Comparison of ENCODE assay signal across 1 cellular context in genomic region chr6:26571592-26572296, GRCh38.
A peak's percentile ranks its signal among the peaks of the same experiment; 100 is the strongest.
TF ChIP-seq lines count a peak whose summit lies in the region.

No MANE protein-coding gene starts in this region.

TF ChIP-seq in K562, 482 proteins besides CTCF, POLR2A, EP300 and RAD21 (continued from another document and continues in another):
- TF ChIP-seq CHD7 (IDR thresholded peaks at IDR 0.05; ENCODE audit: low read depth, low read length) (no peak), MECOM (CRISPR knock-in tag; IDR thresholded peaks at IDR 0.05) (no peak), ZNF174 (CRISPR knock-in tag; IDR thresholded peaks at IDR 0.05) (0 out of 2 replicates have a peak, but pooled peaks have one; percentile 77), RBFOX2 (IDR thresholded peaks at IDR 0.05; ENCODE audit: low read depth, low read length) (peak; percentile 76), ZNF512 (tag; IDR thresholded peaks at IDR 0.05) (0 out of 2 replicates have a peak, but pooled peaks have one; percentile 11), CHD2 (IDR thresholded peaks at IDR 0.05; ENCODE audit: low read depth, low read length) (no peak), MAZ (CRISPR knock-in tag; conservative IDR thresholded peaks at IDR 0.05 in 1 of 2, IDR thresholded peaks at IDR 0.05 in 1 of 2) (peak; percentile 17 to 60; a peak in 3 of 4 replicates), RUNX1 (IDR thresholded peaks at IDR 0.05; ENCODE audit: low read depth) (0 out of 2 replicates have a peak, but pooled peaks have one; percentile 8), POLR2AphosphoS5 (IDR thresholded peaks at IDR 0.05; ENCODE audit: control insufficient read depth, insufficient read depth, low read depth, low read length) (peak; percentile 53; the same call in 1 of the 2 replicates), ZNF780A (CRISPR knock-in tag; IDR thresholded peaks at IDR 0.05) (no peak), ZBTB26 (CRISPR knock-in tag; IDR thresholded peaks at IDR 0.05) (peak; percentile 92), CEBPZ (IDR thresholded peaks at IDR 0.05; ENCODE audit: borderline replicate concordance, low read depth, low read length) (no peak), CSDE1 (IDR thresholded peaks at IDR 0.05) (peak in 1 of 2 experiments; percentile 90; a peak in 2 of 4 replicates), PHB (CRISPR knock-in tag; IDR thresholded peaks at IDR 0.05) (0 out of 2 replicates have a peak, but pooled peaks have one; percentile 25), PHF8 (IDR thresholded peaks at IDR 0.05; ENCODE audit: borderline replicate concordance, low read length) (peak; percentile 51; the same call in 1 of the 2 replicates), SOX6 (IDR thresholded peaks at IDR 0.05) (peak; percentile 91), ZNF436 (CRISPR knock-in tag; IDR thresholded peaks at IDR 0.05) (peak; percentile 60; the same call in 1 of the 2 replicates), C11orf30 (IDR thresholded peaks at IDR 0.05; ENCODE audit: low read depth) (peak; percentile 70), FOXJ2 (tag; IDR thresholded peaks at IDR 0.05) (peak; percentile 76), SRSF1 (IDR thresholded peaks at IDR 0.05; ENCODE audit: low read depth, low read length) (no peak), DACH1 (IDR thresholded peaks at IDR 0.05; ENCODE audit: partially characterized antibody) (no peak), RBM22 (IDR thresholded peaks at IDR 0.05; ENCODE audit: low read depth, low read length, poor library complexity, severe bottlenecking) (peak; percentile 18), CLOCK (CRISPR knock-in tag; IDR thresholded peaks at IDR 0.05; ENCODE audit: borderline replicate concordance) (no peak), NRF1 (conservative IDR thresholded peaks at IDR 0.05 in 1 of 2, IDR thresholded peaks at IDR 0.05 in 1 of 2) (no peak), ZBTB1 (CRISPR knock-in tag; IDR thresholded peaks at IDR 0.05; ENCODE audit: borderline replicate concordance, low read depth) (peak; percentile 43; the same call in 1 of the 2 replicates), XRCC4 (IDR thresholded peaks at IDR 0.05; ENCODE audit: extremely low read depth, insufficient read depth, insufficient read length) (no peak), RBM39 (optimal IDR thresholded peaks at IDR 0.05; ENCODE audit: low read depth, low read length) (peak; percentile 25), PHF21A (IDR thresholded peaks at IDR 0.05; ENCODE audit: borderline replicate concordance, low read depth) (peak; percentile 90; the same call in 1 of the 2 replicates), PURB (CRISPR knock-in tag; IDR thresholded peaks at IDR 0.05; ENCODE audit: low read depth) (no peak), HOXB6 (CRISPR knock-in tag; IDR thresholded peaks at IDR 0.05; ENCODE audit: borderline replicate concordance) (no peak), MNT (conservative IDR thresholded peaks at IDR 0.05) (peak; percentile 66 to 68), ATF4 (CRISPR knock-in tag; IDR thresholded peaks at IDR 0.05) (0 out of 2 replicates have a peak, but pooled peaks have one; percentile 74), KDM1A (IDR thresholded peaks at IDR 0.05) (peak; percentile 84 to 90), RAD51 (IDR thresholded peaks at IDR 0.05; ENCODE audit: borderline replicate concordance, low read depth) (no peak)
